8 cellular contexts compared by ENCODE assay signal in the genomic region with DNA sequence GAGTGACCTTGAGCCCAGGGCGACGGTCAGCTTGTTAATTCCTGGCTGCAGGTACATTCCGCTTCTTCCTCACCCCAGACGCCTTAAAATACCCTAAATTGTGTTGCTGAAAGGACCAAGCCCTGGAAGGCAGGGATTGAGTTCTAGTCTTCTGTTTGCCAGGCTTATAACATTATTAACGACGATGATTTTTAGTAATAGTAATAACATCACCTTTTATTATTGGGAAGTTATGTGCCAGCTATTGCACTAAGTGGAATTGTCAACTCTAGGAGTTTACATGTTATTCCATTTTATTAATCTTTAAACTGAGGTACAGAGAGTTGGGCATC. TPM values are rescaled to one million over a fixed set of nuclear protein-coding genes. Genes with fewer than 3 reads are reported as not detected.
DNase-seq lines count a peak whose midpoint lies in the region; ATAC-seq and TF ChIP-seq lines count a peak whose summit lies in the region.

No MANE protein-coding gene starts in this region.

- peak overlapping the region; percentile 69 for H3K4me3 ChIP-seq in Caco-2 (ENCODE audit: low read depth, low read length)
- peak overlapping the region; percentile 96 for H3K4me3 ChIP-seq in epithelial cell of proximal tubule (ENCODE audit: low read depth, low read length)
- peak overlapping the region; percentile 73 for H3K4me3 ChIP-seq in ovary

- no peaks in the 10 kb centered on the region for H3K9me3 Mint-ChIP-seq in Caco-2 (ENCODE audit: unreplicated experiment)

- no peak for TF ChIP-seq CTCF in Caco-2 (IDR thresholded peaks at IDR 0.05; ENCODE audit: insufficient read depth in 1 of 2, low read depth in 1 of 2, low read length in 1 of 2, severe bottlenecking in 1 of 2, unreplicated experiment in 1 of 2)
- no peak for TF ChIP-seq CTCF in RWPE1 (conservative IDR thresholded peaks at IDR 0.05; ENCODE audit: low read depth)
- no peak for TF ChIP-seq CTCF in epithelial cell of proximal tubule (conservative IDR thresholded peaks at IDR 0.05; ENCODE audit: low read depth, low read length)
- TF ChIP-seq CTCF in ovary (IDR thresholded peaks at IDR 0.05): no peak

- WGBS in ovary, 3 donors: 0 to 1% (median 0%) methylated on average over 6 of the region's 6 CpGs

- H3K36me3 ChIP-seq in Caco-2 (ENCODE audit: control insufficient read depth, insufficient read depth, low read length) (no peaks in the 10 kb centered on the region), ovary (no peaks in the 10 kb centered on the region)

- no peak for ATAC-seq in GM19324 (IDR thresholded peaks at IDR 0.05; ENCODE audit: low FRiP score, unreplicated experiment)

- H3K4me1 ChIP-seq in Caco-2 (peaks cover 5% of the 10 kb centered on the region), ovary (ENCODE audit: insufficient read depth) (peaks cover 3% of the 10 kb centered on the region)

- H3K4me1 Mint-ChIP-seq in Caco-2 (ENCODE audit: low read depth, unreplicated experiment): peaks cover 14% of the 10 kb centered on the region

- H3K27me3 ChIP-seq in Caco-2 (replicated peaks; ENCODE audit: control insufficient read depth, insufficient read depth, low read length) (no peaks in the 10 kb centered on the region), ovary (no peaks in the 10 kb centered on the region)

- H3K27ac Mint-ChIP-seq in Caco-2 (ENCODE audit: unreplicated experiment): peak overlapping the region; percentile 71

- peak overlapping the region; percentile 76 for H3K4me3 Mint-ChIP-seq in Caco-2 (ENCODE audit: unreplicated experiment)

- BruUV-seq in Caco-2 (replicated peaks; lab: Mats Ljungman, UMichigan): TSS peak; percentile 77

- H3K27me3 Mint-ChIP-seq in Caco-2 (ENCODE audit: insufficient read depth, unreplicated experiment): no peaks in the 10 kb centered on the region

- H3K27ac ChIP-seq in RWPE1 (peak overlapping the region; percentile 81), ovary (peak overlapping the region; percentile 59 to 78)

- TF ChIP-seq POLR2A in ovary (IDR thresholded peaks at IDR 0.05): no peak

- POLR2A ChIA-PET in Caco-2 (lab: Charles Lee) (interaction anchor here (0.6 to 1.6 kb wide), 5 partner anchors 11 to 205 kb away, joined by 5 to 12 read pairs (median 8); no protein-coding TSS in a partner anchor), RWPE1 (lab: Yijun Ruan, JAX; ENCODE audit: low non-redundant PET) (no interaction called here)

- peaks cover 17% of the 10 kb centered on the region for H3K36me3 Mint-ChIP-seq in Caco-2 (ENCODE audit: insufficient read depth, unreplicated experiment)

- CTCF ChIA-PET in Caco-2 (lab: Charles Lee) (interaction anchor here (1.0 to 1.3 kb wide), 3 partner anchors 23 to 286 kb away, joined by 4 to 6 read pairs (median 5); no protein-coding TSS in a partner anchor), RWPE1 (lab: Yijun Ruan, JAX) (no interaction called here)

- H3K9me3 ChIP-seq in Caco-2 (no peaks in the 10 kb centered on the region), ovary (no peaks in the 10 kb centered on the region)

- TF ChIP-seq EP300 in ovary (IDR thresholded peaks at IDR 0.05): no peak

- intact Hi-C loops in Caco-2 (cut with micrococcal nuclease; ENCODE audit: unreplicated experiment): no loop called here
- intact Hi-C loops in ovary (cut with DNase I): loop anchor here in 2 of 4 donors (5.0 kb wide), 2 partner anchors 252 to 1477 kb away; partner anchors contain the start of gene TBC1D5 (in 1 of the 2)

- no peak for DNase-seq in Caco-2
- no peak for DNase-seq in RWPE1 (ENCODE audit: low spot score)
- DNase-seq in epithelial cell of proximal tubule (ENCODE audit: low read depth): no peak
- DNase-seq in ovary: no peak
- DNase-seq in HCEC 1CT: no peak
- DNase-seq in dermis blood vessel endothelial cell: no peak
- DNase-seq in NCI-H1694 treated with DMSO at 0.1 percent for 48 hours (lab: John Stamatoyannopoulos, UW): no peak

RNA-seq across cellular contexts. Expression of gene OXNAD1, which starts 0.4 kb away (rescaled TPM):
- 20.0 and 22.9 TPM in 2 replicates for total RNA-seq in Caco-2 (2022)
- total RNA-seq in epithelial cell of proximal tubule: 6.1 and 14.2 TPM in 2 replicates
- total RNA-seq in ovary: 10 to 100 TPM in 6 of 7 donors, 1 to 10 TPM in 1; 7.9 to 16.3 (median 12.4) TPM
- polyA plus RNA-seq in ovary: 1 to 10 TPM; 4.0 to 8.9 TPM
- 18.0 and 20.1 TPM in 2 replicates for total RNA-seq in dermis blood vessel endothelial cell

RNA-seq across cellular contexts. Expression of gene DPH3, which starts 0.7 kb away (rescaled TPM):
- total RNA-seq in Caco-2 (2022): 25.6 and 30.0 TPM in 2 replicates
- 12.6 and 19.0 TPM in 2 replicates for total RNA-seq in epithelial cell of proximal tubule
- total RNA-seq in ovary: 10 to 100 TPM; 10.8 to 28.3 (median 15.5) TPM
- 10 to 100 TPM in 1 of 2 donors, 1 to 10 TPM in 1; 7.4 to 12.4 TPM for polyA plus RNA-seq in ovary
- 21.3 and 26.8 TPM in 2 replicates for total RNA-seq in dermis blood vessel endothelial cell
